In genomic region chr12:67578976-67579661, GRCh38 we compare ENCODE assay signal across 13 cellular contexts.
DNase-seq lines count a peak whose midpoint lies in the region; ATAC-seq and TF ChIP-seq lines count a peak whose summit lies in the region.
"Had no signal": no experiment of that assay in that cellular context is flagged by ENCODE, and none has a peak within 500 bp of the region (broad histone marks: within the 10 kb centered on the region; RNA-seq: fewer than 3 reads in every experiment).

No MANE protein-coding gene starts in this region.

- intact Hi-C loops in activated T-helper 2 cell treated with anti-CD3 and anti-CD28 coated beads, Interferon-gamma antibody, Interleukin-2, Interleukin-4, amounts not matched to agents 10 μg/mL and 5 μg/mL and 100 μg/mL, durations not matched to agents 14 hours and 24 hours and 36 hours (cut with micrococcal nuclease), result no loop called here
- intact Hi-C loops in mucosa of descending colon (cut with DNase I, micrococcal nuclease), result no loop called here

- POLR2A ChIA-PET in CD8-positive, alpha-beta memory T cell (lab: Charles Lee), result interaction anchor here (0.7 to 2.2 kb wide), 9 partner anchors 10 to 70 kb away, joined by 3 to 13 read pairs (median 4); partner anchors contain the start of gene DYRK2

- peak overlapping the region; percentile 47 to 97 (median 84) for H3K27ac Mint-ChIP-seq in CD8-positive, alpha-beta memory T cell
- H3K27ac Mint-ChIP-seq in activated T-helper 2 cell treated with anti-CD3 and anti-CD28 coated beads, Interferon-gamma antibody, Interleukin-2, Interleukin-4, amounts not matched to agents 10 μg/mL and 5 μg/mL and 100 μg/mL, durations not matched to agents 14 hours and 24 hours and 36 hours, result peak overlapping the region; percentile 47

- peaks cover 38% of the 10 kb centered on the region for H3K4me1 ChIP-seq in CD8-positive, alpha-beta memory T cell (ENCODE audit: insufficient read depth, low read length)
- H3K4me1 ChIP-seq in mucosa of descending colon (ENCODE audit: low read depth), result no peaks in the 10 kb centered on the region
- H3K4me1 ChIP-seq: Peyer's patch had no signal

- H3K36me3 ChIP-seq in CD8-positive, alpha-beta memory T cell (ENCODE audit: insufficient read depth, low read length), result no peaks in the 10 kb centered on the region
- H3K36me3 ChIP-seq in KOPT-K1 (ENCODE audit: insufficient read depth, low read length), result no peaks in the 10 kb centered on the region
- no peaks in the 10 kb centered on the region for H3K36me3 ChIP-seq in mucosa of descending colon (ENCODE audit: low read depth)
- H3K36me3 ChIP-seq: Peyer's patch had no signal

- peak overlapping the region; percentile 20 for H3K4me3 ChIP-seq in CD8-positive, alpha-beta memory T cell (ENCODE audit: low read length)
- H3K4me3 ChIP-seq in mucosa of descending colon, result no peak overlapping the region
- H3K4me3 ChIP-seq: Peyer's patch had no signal

- no peaks in the 10 kb centered on the region for H3K9me3 ChIP-seq in CD8-positive, alpha-beta memory T cell (ENCODE audit: low read length)
- peaks cover 6% of the 10 kb centered on the region for H3K9me3 ChIP-seq in KOPT-K1 (ENCODE audit: insufficient read depth, low read length, poor library complexity, severe bottlenecking)
- H3K9me3 ChIP-seq in mucosa of descending colon, result no peaks in the 10 kb centered on the region
- H3K9me3 ChIP-seq: Peyer's patch had no signal

- ATAC-seq in mucosa of descending colon, result peak; percentile 31
- no peak for ATAC-seq in HG03025 (IDR thresholded peaks at IDR 0.05; ENCODE audit: low FRiP score, unreplicated experiment)
- ATAC-seq in GM18517 (IDR thresholded peaks at IDR 0.05; ENCODE audit: unreplicated experiment), result no peak
- ATAC-seq in GM18907 (IDR thresholded peaks at IDR 0.05; ENCODE audit: unreplicated experiment), result no peak

- H3K4me1 Mint-ChIP-seq in CD8-positive, alpha-beta memory T cell, result peaks cover 52 to 67% (median 59%) of the 10 kb centered on the region in 3 donors
- peaks cover 21% of the 10 kb centered on the region for H3K4me1 Mint-ChIP-seq in activated T-helper 2 cell treated with anti-CD3 and anti-CD28 coated beads, Interferon-gamma antibody, Interleukin-2, Interleukin-4, amounts not matched to agents 10 μg/mL and 5 μg/mL and 100 μg/mL, durations not matched to agents 14 hours and 24 hours and 36 hours (ENCODE audit: low read depth)

- H3K27me3 ChIP-seq in CD8-positive, alpha-beta memory T cell (ENCODE audit: insufficient read depth, low read length, poor library complexity, severe bottlenecking), result no peaks in the 10 kb centered on the region
- H3K27me3 ChIP-seq: Peyer's patch had no signal

- TF ChIP-seq CTCF in mucosa of descending colon (IDR thresholded peaks at IDR 0.05), result no peak

- H3K4me3 Mint-ChIP-seq in CD8-positive, alpha-beta memory T cell, result peak overlapping the region; percentile 43 to 86 (median 72)
- H3K4me3 Mint-ChIP-seq in activated T-helper 2 cell treated with anti-CD3 and anti-CD28 coated beads, Interferon-gamma antibody, Interleukin-2, Interleukin-4, amounts not matched to agents 10 μg/mL and 5 μg/mL and 100 μg/mL, durations not matched to agents 14 hours and 24 hours and 36 hours (ENCODE audit: low read depth), result no peak overlapping the region

- peaks cover 0 to 3% (median 0%) of the 10 kb centered on the region in 5 donors for H3K9me3 Mint-ChIP-seq in CD8-positive, alpha-beta memory T cell
- peaks cover 3% of the 10 kb centered on the region for H3K9me3 Mint-ChIP-seq in activated T-helper 2 cell treated with anti-CD3 and anti-CD28 coated beads, Interferon-gamma antibody, Interleukin-2, Interleukin-4, amounts not matched to agents 10 μg/mL and 5 μg/mL and 100 μg/mL, durations not matched to agents 14 hours and 24 hours and 36 hours

- CTCF ChIA-PET in CD8-positive, alpha-beta memory T cell (lab: Charles Lee), result interaction anchor here (0.8 to 4.0 kb wide), 9 partner anchors 12 to 137 kb away, joined by 3 to 18 read pairs (median 4); partner anchors contain the start of gene DYRK2

- H3K27ac ChIP-seq in CD8-positive, alpha-beta memory T cell (ENCODE audit: low read depth, low read length), result no peak overlapping the region
- H3K27ac ChIP-seq in KOPT-K1 (ENCODE audit: low read depth, low read length, poor library complexity, severe bottlenecking), result peak overlapping the region; percentile 62

- DNase-seq in CD8-positive, alpha-beta memory T cell, result peak in 2 of 5 donors; percentile 56 to 70
- DNase-seq in activated T-helper 2 cell treated with anti-CD3 and anti-CD28 coated beads, Interferon-gamma antibody, Interleukin-2, Interleukin-4, amounts not matched to agents 10 μg/mL and 5 μg/mL and 100 μg/mL, durations not matched to agents 14 hours and 24 hours and 36 hours (ENCODE audit: low spot score), result no peak
- no peak for DNase-seq in mucosa of descending colon
- no peak for DNase-seq in cerebellar nuclear complex (lab: John Stamatoyannopoulos, UW)
- DNase-seq: activated T-cell treated with anti-CD3 and anti-CD28 coated beads for 4 hours, Calu3, NCI-H1417, Peyer's patch, retina had no signal

- peaks cover 0 to 2% of the 10 kb centered on the region in 2 donors for H3K27me3 Mint-ChIP-seq in CD8-positive, alpha-beta memory T cell
- peaks cover 36% of the 10 kb centered on the region for H3K27me3 Mint-ChIP-seq in activated T-helper 2 cell treated with anti-CD3 and anti-CD28 coated beads, Interferon-gamma antibody, Interleukin-2, Interleukin-4, amounts not matched to agents 10 μg/mL and 5 μg/mL and 100 μg/mL, durations not matched to agents 14 hours and 24 hours and 36 hours (ENCODE audit: low read depth)

- peaks cover 0 to 12% (median 4%) of the 10 kb centered on the region in 3 donors for H3K36me3 Mint-ChIP-seq in CD8-positive, alpha-beta memory T cell
- peaks cover 2% of the 10 kb centered on the region for H3K36me3 Mint-ChIP-seq in activated T-helper 2 cell treated with anti-CD3 and anti-CD28 coated beads, Interferon-gamma antibody, Interleukin-2, Interleukin-4, amounts not matched to agents 10 μg/mL and 5 μg/mL and 100 μg/mL, durations not matched to agents 14 hours and 24 hours and 36 hours (ENCODE audit: low read depth)
